ENCODE assay signal across 8 cellular contexts in genomic region chrX:52261463-52262194, GRCh38.
DNase-seq lines count a peak whose midpoint lies in the region; ATAC-seq, FAIRE-seq and TF ChIP-seq lines count a peak whose summit lies in the region.

No MANE protein-coding gene starts in this region.

- CTCF ChIA-PET in A549 (lab: Yijun Ruan, JAX), result interaction anchor here (0.5 to 1.9 kb wide), 11 partner anchors 9 to 802 kb away, joined by 3 to 7 read pairs (median 3); no protein-coding TSS in a partner anchor

- DNase-seq in A549 (ENCODE audit: low read depth in 1 of 2, low spot score in 1 of 2) (peak; percentile 50 to 86), NCI-H2081 treated with DMSO at 0.1 percent for 48 hours (lab: John Stamatoyannopoulos, UW) (peak; percentile 42), iPS DF 6.9 (ENCODE audit: low read depth, low spot score) (peak; percentile 43), gastrocnemius medialis (peak; percentile 83 to 87)

- peaks cover 6% of the 10 kb centered on the region for H3K27me3 Mint-ChIP-seq in brain

- H3K27me3 ChIP-seq in iPS DF 6.9 (ENCODE audit: control insufficient read depth, insufficient read depth, low read length) (no peaks in the 10 kb centered on the region), gastrocnemius medialis (peaks cover 0 to 7% (median 0%) of the 10 kb centered on the region in 3 donors)

- peak; percentile 99 to 100 for ATAC-seq in A549
- ATAC-seq in GM18520 (IDR thresholded peaks at IDR 0.05; ENCODE audit: unreplicated experiment), result peak; percentile 96
- ATAC-seq in HG03060 (IDR thresholded peaks at IDR 0.05; ENCODE audit: low read depth, unreplicated experiment), result peak; percentile 86
- ATAC-seq in gastrocnemius medialis, result peak; percentile 98 to 99

- intact Hi-C loops in gastrocnemius medialis (cut with DNase I; ENCODE audit: low total_unique reads), result loop anchor here (5.0 kb wide), 1 partner anchor 966 kb away; the partner anchor contains the start of gene KDM5C

- peak overlapping the region; percentile 91 for H3K4me2 ChIP-seq in A549

- no peak for TF ChIP-seq EP300 in A549 (IDR thresholded peaks at IDR 0.05)

- H3K4me3 ChIP-seq in A549, result peak overlapping the region; percentile 51
- H3K4me3 ChIP-seq in iPS DF 6.9 (ENCODE audit: low read length), result peak overlapping the region; percentile 97; the same call in 1 of the 2 replicates
- H3K4me3 ChIP-seq in gastrocnemius medialis, result peak overlapping the region; percentile 59 to 71 (median 66)

- TF ChIP-seq CTCF in A549 (IDR thresholded peaks at IDR 0.05) (peak; percentile 88), brain (conservative IDR thresholded peaks at IDR 0.05) (peak; percentile 98 to 99), gastrocnemius medialis (IDR thresholded peaks at IDR 0.05 in 4 of 5, conservative IDR thresholded peaks at IDR 0.05 in 1 of 5) (peak; percentile 85 to 100 (median 97))

- H3K9me3 Mint-ChIP-seq in brain, result peaks cover 0 to 6% (median 0%) of the 10 kb centered on the region in 5 experiments

- FAIRE-seq in A549 (lab: Jason Lieb, UNC) (no peak), TTC549 (lab: Jason Lieb, UNC) (peak; percentile 13)

- H3K27ac Mint-ChIP-seq in brain, result peak overlapping the region; percentile 98 to 100 (median 100)

- H3K36me3 ChIP-seq in iPS DF 6.9 (ENCODE audit: control insufficient read depth, insufficient read depth, low read length), result no peaks in the 10 kb centered on the region
- H3K36me3 ChIP-seq in gastrocnemius medialis, result no peaks in the 10 kb centered on the region

- H3K9me3 ChIP-seq in A549 (no peaks in the 10 kb centered on the region), iPS DF 6.9 (ENCODE audit: control insufficient read depth, insufficient read depth, low read length) (no peaks in the 10 kb centered on the region), gastrocnemius medialis (no peaks in the 10 kb centered on the region)

- peak overlapping the region; percentile 79 to 95 for H3K27ac ChIP-seq in A549
- H3K27ac ChIP-seq in iPS DF 6.9 (ENCODE audit: low read length), result no peak overlapping the region
- peak overlapping the region; percentile 77 to 86 (median 86) for H3K27ac ChIP-seq in gastrocnemius medialis

- H3K4me1 Mint-ChIP-seq in brain, result peaks cover 59% of the 10 kb centered on the region

- 4% methylated on average over 23 of the region's 41 CpGs for WGBS in A549 (ENCODE audit: missing lambda C conversion rate)
- whole genome bisulfite sequencing in iPS DF 6.9 (ENCODE audit: insufficient coverage, insufficient read length), result no CpG with 5 or more reads among the region's 41 CpGs

- peak; percentile 92 to 98 for TF ChIP-seq RAD21 in A549 (conservative IDR thresholded peaks at IDR 0.05 in 1 of 2, IDR thresholded peaks at IDR 0.05 in 1 of 2)

- in situ Hi-C loops in gastrocnemius medialis (cut with MboI; ENCODE audit: low sequenced_read_pairs in 4 of 4), result loop anchor here in 1 of 4 donors (25.0 kb wide), 1 partner anchor 651 kb away; no protein-coding TSS in a partner anchor

- H3K4me1 ChIP-seq in A549 (peaks cover 3% of the 10 kb centered on the region; the same call in 1 of the 3 replicates), iPS DF 6.9 (ENCODE audit: control insufficient read depth, insufficient read depth, low read length) (no peaks in the 10 kb centered on the region), gastrocnemius medialis (peaks cover 0 to 7% of the 10 kb centered on the region in 2 donors)

- peak; percentile 84 for TF ChIP-seq POLR2A in A549 (IDR thresholded peaks at IDR 0.05; ENCODE audit: low read length)
- TF ChIP-seq POLR2A in gastrocnemius medialis (IDR thresholded peaks at IDR 0.05), result peak; percentile 27 to 32

- peak overlapping the region; percentile 93 to 98 (median 94) for H3K4me3 Mint-ChIP-seq in brain

- POLR2A ChIA-PET in A549 (lab: Yijun Ruan, JAX), result interaction anchor here (1.0 kb wide), 1 partner anchor 774 kb away, joined by 3 read pairs; no protein-coding TSS in a partner anchor

- H3K36me3 Mint-ChIP-seq in brain, result no peaks in the 10 kb centered on the region

TF ChIP-seq in A549, 52 proteins besides CTCF, POLR2A, EP300 and RAD21 (continues in another document):
- no peak for TF ChIP-seq RFX5 (IDR thresholded peaks at IDR 0.05)
- TF ChIP-seq BCL3 (IDR thresholded peaks at IDR 0.05), result peak; percentile 87; the same call in 2 of the 3 replicates
- no peak for TF ChIP-seq USF2 (IDR thresholded peaks at IDR 0.05)
- TF ChIP-seq KDM1A (IDR thresholded peaks at IDR 0.05; ENCODE audit: low read depth), result no peak
- no peak for TF ChIP-seq RCOR1 (IDR thresholded peaks at IDR 0.05; ENCODE audit: low read depth, low read length)
- peak; percentile 77; the same call in 1 of the 2 replicates for TF ChIP-seq MAZ (IDR thresholded peaks at IDR 0.05; ENCODE audit: borderline replicate concordance, low read depth, low read length)
- no peak for TF ChIP-seq CEBPB (IDR thresholded peaks at IDR 0.05)
- TF ChIP-seq HES2 (IDR thresholded peaks at IDR 0.05), result no peak
- no peak for TF ChIP-seq ELK1 (IDR thresholded peaks at IDR 0.05; ENCODE audit: low read depth, low read length)
- no peak for TF ChIP-seq RNF2 (IDR thresholded peaks at IDR 0.05; ENCODE audit: borderline replicate concordance, low read depth)
- no peak for TF ChIP-seq FOSB (CRISPR knock-in tag; IDR thresholded peaks at IDR 0.05)
- TF ChIP-seq TP53 (CRISPR knock-in tag; IDR thresholded peaks at IDR 0.05), result no peak
- no peak for TF ChIP-seq HOXB5 (CRISPR knock-in tag; IDR thresholded peaks at IDR 0.05)
- peak in 1 of 2 experiments; percentile 28; a peak in 1 of 5 replicates for TF ChIP-seq JUN (IDR thresholded peaks at IDR 0.05)
- TF ChIP-seq NPAS2 (CRISPR knock-in tag; IDR thresholded peaks at IDR 0.05; ENCODE audit: borderline replicate concordance), result no peak
- TF ChIP-seq E2F6 (IDR thresholded peaks at IDR 0.05; ENCODE audit: borderline replicate concordance, low read depth), result no peak
- no peak for TF ChIP-seq CBX2 (IDR thresholded peaks at IDR 0.05; ENCODE audit: borderline replicate concordance, low read depth)
- TF ChIP-seq GATA3 (IDR thresholded peaks at IDR 0.05; ENCODE audit: borderline replicate concordance), result no peak
- no peak for TF ChIP-seq EHF (CRISPR knock-in tag; IDR thresholded peaks at IDR 0.05)
